ENCODE assay signal across 8 cellular contexts in genomic region chr2:20326163-20326780, GRCh38.
A peak's percentile ranks its signal among the peaks of the same experiment; 100 is the strongest.
DNase-seq lines count a peak whose midpoint lies in the region; ATAC-seq and TF ChIP-seq lines count a peak whose summit lies in the region.

No MANE protein-coding gene starts in this region.

- H3K27ac ChIP-seq in tibial artery = no peak overlapping the region

- CTCF ChIA-PET in HEK293T (lab: Yijun Ruan, JAX) = interaction anchor here (0.6 to 2.2 kb wide), 12 partner anchors 10 to 369 kb away, joined by 3 to 8 read pairs (median 4); partner anchors contain the start of gene SDC1

- peak overlapping the region; percentile 4 to 47 for H3K27ac Mint-ChIP-seq in effector memory CD8-positive, alpha-beta T cell

- peaks cover 4 to 15% (median 8%) of the 10 kb centered on the region in 3 donors for H3K36me3 ChIP-seq in tibial artery

- H3K9me3 Mint-ChIP-seq in effector memory CD8-positive, alpha-beta T cell = peaks cover 0 to 6% of the 10 kb centered on the region in 2 donors

- no peaks in the 10 kb centered on the region for H3K9me3 ChIP-seq in tibial artery

- peak; percentile 75 to 80 for ATAC-seq in activated CD4-positive, CD25-positive, alpha-beta regulatory T cell treated with anti-CD3 and anti-CD28 coated beads, Interleukin-2, amount 50 U/mL, for 24 hours
- ATAC-seq in effector memory CD8-positive, alpha-beta T cell (replicated peaks) = peak; percentile 91

- no peaks in the 10 kb centered on the region for H3K27me3 Mint-ChIP-seq in effector memory CD8-positive, alpha-beta T cell

- TF ChIP-seq CTCF in tibial artery (IDR thresholded peaks at IDR 0.05) = peak; percentile 37 to 51

- POLR2A ChIA-PET in HEK293T (lab: Yijun Ruan, JAX) = interaction anchor here (0.8 to 1.6 kb wide), 3 partner anchors 9 to 121 kb away, joined by 3 to 5 read pairs (median 5); partner anchors contain the start of gene RHOB

- peaks cover 39 to 70% of the 10 kb centered on the region in 2 donors for H3K4me1 Mint-ChIP-seq in effector memory CD8-positive, alpha-beta T cell (ENCODE audit: low read depth in 2 of 2)

- peaks cover 53% of the 10 kb centered on the region for H3K36me3 Mint-ChIP-seq in effector memory CD8-positive, alpha-beta T cell (ENCODE audit: insufficient read depth)

- intact Hi-C loops in tibial artery (cut with DNase I; ENCODE audit: low total_unique reads) = no loop called here

- H3K4me3 Mint-ChIP-seq in effector memory CD8-positive, alpha-beta T cell = no peak overlapping the region

- peaks cover 0 to 41% (median 8%) of the 10 kb centered on the region in 4 donors for H3K4me1 ChIP-seq in tibial artery

- no peaks in the 10 kb centered on the region for H3K27me3 ChIP-seq in tibial artery

- DNase-seq in NCI-H524 (lab: John Stamatoyannopoulos, UW) (peak; percentile 41 to 73), NCI-H524 treated with DMSO at 0.1 percent for 48 hours (lab: John Stamatoyannopoulos, UW) (no peak), HEK293T (ENCODE audit: extremely low spot score) (peak; percentile 68), NCI-H146 treated with DMSO at 0.1 percent for 48 hours (lab: John Stamatoyannopoulos, UW; ENCODE audit: unreplicated experiment) (peak; percentile 24), midbrain (lab: John Stamatoyannopoulos, UW) (peak; percentile 68), tibial artery (peak in 1 of 2 donors; percentile 39)
- DNase-seq in effector memory CD8-positive, alpha-beta T cell = peak; percentile 41 to 47 (median 43)

- no peak overlapping the region for H3K4me3 ChIP-seq in tibial artery

TF ChIP-seq in HEK293T, 16 proteins besides CTCF, POLR2A, EP300 and RAD21:
- TF ChIP-seq FOXK2 (IDR thresholded peaks at IDR 0.05) (no peak), ARNT (IDR thresholded peaks at IDR 0.05) (no peak), NFRKB (IDR thresholded peaks at IDR 0.05) (no peak), CTBP1 (IDR thresholded peaks at IDR 0.05; ENCODE audit: borderline replicate concordance) (no peak)
